16 cellular contexts compared by ENCODE assay signal in the genomic region with DNA sequence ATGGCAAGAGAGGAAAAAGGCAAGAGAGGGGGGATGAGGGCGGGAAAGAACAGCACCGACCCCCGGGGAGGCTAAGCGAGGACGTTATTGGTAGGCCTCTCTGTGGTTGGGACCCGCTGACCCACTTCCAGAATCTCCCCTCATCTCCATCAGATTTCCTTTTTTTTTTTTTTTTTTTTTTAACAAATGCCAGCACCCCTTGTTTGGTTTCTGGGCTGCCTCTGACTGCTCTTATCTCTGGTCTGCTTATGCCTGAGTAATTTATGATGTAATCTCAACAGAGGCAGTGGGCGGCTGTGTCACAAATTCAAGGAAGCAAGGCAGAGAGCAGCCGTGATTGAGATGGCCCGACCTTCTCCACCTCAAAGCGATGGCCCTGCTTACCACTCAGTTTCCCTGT.
"Had no signal": no experiment of that assay in that cellular context is flagged by ENCODE, and none has a peak within 500 bp of the region (broad histone marks: within the 10 kb centered on the region; RNA-seq: fewer than 3 reads in every experiment).

No MANE protein-coding gene starts in this region.

- DNase-seq: activated CD4-positive, alpha-beta T cell treated with anti-CD3 and anti-CD28 coated beads for 48 hours; activated naive CD4-positive, alpha-beta T cell treated with anti-CD3 and anti-CD28 coated beads, Interleukin-2, amount 50 U/mL, for 16 hours; central memory CD4-positive, alpha-beta T cell; colonic mucosa; left ventricle myocardium inferior; stimulated activated CD4-positive, alpha-beta T cell treated with anti-CD3 and anti-CD28 coated beads, Interleukin-1b, Interleukin-23, amount 100 ng/mL, for 48 hours; T-helper 2 cell; upper lobe of right lung had no signal

- H3K36me3 ChIP-seq: adrenal gland, colonic mucosa, esophagus muscularis mucosa, left ventricle myocardium inferior, prostate gland, thoracic aorta, upper lobe of right lung had no signal

- H3K27ac ChIP-seq: adrenal gland, colonic mucosa, esophagus muscularis mucosa, left ventricle myocardium inferior, prostate gland, thoracic aorta, upper lobe of right lung had no signal

- ATAC-seq: natural killer cell treated with Interleukin-12 subunit alpha and Interleukin-12 subunit beta and Interleukin-15 and Interleukin-18, amount 100 ng/mL, for 72 hours; sciatic nerve; stimulated activated effector memory CD8-positive, alpha-beta T cell treated with anti-CD3 and anti-CD28 coated beads, Interleukin-12 subunit alpha, Interleukin-12 subunit beta, amount 100 ng/mL, for 72 hours; upper lobe of right lung; WTC11 had no signal

- H3K4me3 ChIP-seq: adrenal gland, colonic mucosa, esophagus muscularis mucosa, left ventricle myocardium inferior, prostate gland, thoracic aorta, upper lobe of right lung had no signal

- H3K9me3 ChIP-seq: adrenal gland, colonic mucosa, esophagus muscularis mucosa, prostate gland, thoracic aorta, upper lobe of right lung had no signal

- H3K4me1 ChIP-seq: adrenal gland, colonic mucosa, prostate gland, upper lobe of right lung had no signal

- H3K27me3 ChIP-seq: adrenal gland, colonic mucosa, esophagus muscularis mucosa, upper lobe of right lung had no signal
